ENCODE assay signal across 8 cellular contexts in the genomic region with DNA sequence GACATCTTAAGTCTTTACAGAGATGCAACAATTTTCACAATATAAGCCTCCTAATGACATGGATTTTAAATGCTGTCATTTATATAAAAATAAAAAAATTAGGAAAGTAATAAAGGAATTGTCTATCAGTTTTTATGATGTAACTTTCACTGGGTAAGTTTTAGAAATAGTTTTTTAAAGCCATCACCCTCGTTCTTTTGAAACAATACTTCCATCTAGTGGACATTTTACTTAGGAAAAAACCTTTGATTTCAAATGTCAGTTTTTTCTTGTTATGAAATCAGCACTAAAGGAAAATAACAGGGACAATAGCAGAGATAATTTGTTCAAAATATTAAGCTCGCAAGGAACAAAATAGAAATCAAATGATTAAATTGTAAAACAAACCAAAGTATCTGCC. TPM values are rescaled to one million over a fixed set of nuclear protein-coding genes. Genes with fewer than 3 reads are reported as not detected.
DNase-seq lines count a peak whose midpoint lies in the region; ATAC-seq, FAIRE-seq and TF ChIP-seq lines count a peak whose summit lies in the region.

No MANE protein-coding gene starts in this region.

- H3K9me3 Mint-ChIP-seq in activated naive CD4-positive, alpha-beta T cell treated with anti-CD3 and anti-CD28 coated beads for 36 hours = no peaks in the 10 kb centered on the region

- H3K36me3 ChIP-seq in bronchial epithelial cell (ENCODE audit: control insufficient read depth, insufficient read depth, low read length) = no peaks in the 10 kb centered on the region

- H3K27me3 Mint-ChIP-seq in activated naive CD4-positive, alpha-beta T cell treated with anti-CD3 and anti-CD28 coated beads for 36 hours (ENCODE audit: low read depth) = no peaks in the 10 kb centered on the region

- H3K4me3 Mint-ChIP-seq in activated naive CD4-positive, alpha-beta T cell treated with anti-CD3 and anti-CD28 coated beads for 36 hours = no peak overlapping the region

- H3K27me3 ChIP-seq in bronchial epithelial cell (ENCODE audit: control insufficient read depth, insufficient read depth, low read length) = no peaks in the 10 kb centered on the region

- FAIRE-seq in bronchial epithelial cell (lab: Jason Lieb, UNC) = no peak
- no peak for FAIRE-seq in GM12891 (lab: Jason Lieb, UNC)

- no peak overlapping the region for H3K4me3 ChIP-seq in bronchial epithelial cell (ENCODE audit: low read depth, low read length)

- ATAC-seq in GM21367 (IDR thresholded peaks at IDR 0.05; ENCODE audit: unreplicated experiment) = no peak

- CTCF ChIA-PET in activated naive CD4-positive, alpha-beta T cell treated with anti-CD3 and anti-CD28 coated beads for 36 hours (lab: Charles Lee) = interaction anchor here (0.7 to 1.0 kb wide), 5 partner anchors 13 to 914 kb away, joined by 3 to 7 read pairs (median 5); no protein-coding TSS in a partner anchor

- intact Hi-C loops in activated naive CD4-positive, alpha-beta T cell treated with anti-CD3 and anti-CD28 coated beads for 36 hours (cut with micrococcal nuclease) = loop anchor here (1.0 to 5.0 kb wide), 6 partner anchors 174 to 1469 kb away; a partner anchor contains a TSS

- no peak for TF ChIP-seq CTCF in bronchial epithelial cell (IDR thresholded peaks at IDR 0.05; ENCODE audit: insufficient read depth, low read length, severe bottlenecking)

- no peak for TF ChIP-seq POLR2A in GM12891 (IDR thresholded peaks at IDR 0.05; ENCODE audit: low read depth, low read length)

- H3K4me1 Mint-ChIP-seq in activated naive CD4-positive, alpha-beta T cell treated with anti-CD3 and anti-CD28 coated beads for 36 hours (ENCODE audit: low read depth) = no peaks in the 10 kb centered on the region

- no peak overlapping the region for H3K27ac Mint-ChIP-seq in activated naive CD4-positive, alpha-beta T cell treated with anti-CD3 and anti-CD28 coated beads for 36 hours

- no peaks in the 10 kb centered on the region for H3K36me3 Mint-ChIP-seq in activated naive CD4-positive, alpha-beta T cell treated with anti-CD3 and anti-CD28 coated beads for 36 hours (ENCODE audit: low read depth)

- peak; percentile 53 for DNase-seq in ELR (ENCODE audit: low read depth)
- DNase-seq in NCI-H1417 (lab: John Stamatoyannopoulos, UW) = peak in 2 of 3 experiments; percentile 4 to 54
- peak; percentile 51 for DNase-seq in bronchial epithelial cell (ENCODE audit: low read depth)
- DNase-seq in middle frontal gyrus (ENCODE audit: extremely low spot score, low spot score) = peak; percentile 48
- no peak for DNase-seq in NCI-H1694 treated with DMSO at 0.1 percent for 48 hours (lab: John Stamatoyannopoulos, UW)
- no peak for DNase-seq in activated naive CD4-positive, alpha-beta T cell treated with anti-CD3 and anti-CD28 coated beads for 36 hours
- no peak for DNase-seq in GM12891 (ENCODE audit: insufficient read length, low spot score)

TF ChIP-seq in GM12891, 5 proteins besides CTCF, POLR2A, EP300 and RAD21:
- TF ChIP-seq SPI1 (IDR thresholded peaks at IDR 0.05; ENCODE audit: low read depth, low read length) (no peak), PAX5 (IDR thresholded peaks at IDR 0.05; ENCODE audit: insufficient read depth, low read length, severe bottlenecking) (no peak), TAF1 (IDR thresholded peaks at IDR 0.05; ENCODE audit: low read depth, low read length) (no peak), POU2F2 (IDR thresholded peaks at IDR 0.05; ENCODE audit: low read depth, low read length) (no peak), POLR2AphosphoS5 (IDR thresholded peaks at IDR 0.05; ENCODE audit: low read depth, low read length) (no peak)

RNA-seq across cellular contexts. Expression of a gene that starts 24.3 kb away (rescaled TPM):
- not detected in 2 replicates for total RNA-seq in bronchial epithelial cell
- not detected for total RNA-seq in activated naive CD4-positive, alpha-beta T cell treated with anti-CD3 and anti-CD28 coated beads for 36 hours
- not detected for polyA plus RNA-seq in GM12891 (2012; ENCODE audit: low read depth, missing spikeins)

Comparison
In these comparisons a context has a peak if more than half of its experiments do, and no peak if none do; other contexts are left out.
1. DNase-seq: peak in ELR (single experiment), NCI-H1417 (2 of 3), bronchial epithelial cell (single experiment) and middle frontal gyrus (single experiment); none in NCI-H1694 treated with DMSO at 0.1 percent for 48 hours (single experiment), activated naive CD4-positive, alpha-beta T cell treated with anti-CD3 and anti-CD28 coated beads for 36 hours (single experiment) and GM12891 (single experiment).